ENCODE assay signal across 18 cellular contexts in the genomic region with DNA sequence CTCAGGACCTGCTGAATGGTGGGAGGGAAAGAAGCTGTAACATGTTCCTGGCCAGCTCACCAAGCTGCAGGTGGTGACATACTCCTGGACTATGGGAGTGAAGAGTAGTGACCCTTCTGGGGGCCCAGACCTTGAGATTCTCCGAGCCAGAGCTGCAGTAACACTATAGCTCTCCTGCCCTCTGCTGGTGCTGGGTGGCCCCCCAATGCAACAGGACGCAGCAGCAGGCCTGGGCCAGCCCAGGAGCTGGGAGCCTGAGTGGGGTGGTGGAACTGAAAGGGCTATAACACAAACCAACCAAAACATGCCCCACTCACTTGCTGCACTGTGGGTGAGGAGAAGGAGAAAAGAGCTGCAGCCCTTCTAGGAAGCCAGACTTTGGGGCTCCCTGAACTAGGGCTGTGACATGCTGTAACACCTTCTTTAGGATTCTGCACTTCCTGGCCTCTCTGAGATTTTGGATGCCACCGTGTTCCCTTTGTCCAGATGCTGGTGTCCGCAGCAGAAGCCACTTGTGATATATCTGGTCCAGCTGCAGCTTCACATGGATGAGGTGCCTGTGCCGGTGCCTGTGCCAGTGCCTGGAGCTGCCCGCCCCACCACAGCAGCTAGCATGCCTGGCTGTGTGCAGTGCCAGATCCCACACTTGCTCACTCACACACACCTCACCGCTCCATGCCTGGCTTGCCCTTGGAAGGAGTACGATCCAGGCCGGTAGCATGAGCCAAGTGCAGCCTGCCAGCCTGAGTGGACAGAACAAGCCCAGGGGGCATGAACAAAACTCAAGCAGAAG.
DNase-seq lines count a peak whose midpoint lies in the region; ATAC-seq, FAIRE-seq and TF ChIP-seq lines count a peak whose summit lies in the region.
"Had no signal": no experiment of that assay in that cellular context is flagged by ENCODE, and none has a peak within 500 bp of the region (broad histone marks: within the 10 kb centered on the region; RNA-seq: fewer than 3 reads in every experiment).

No MANE protein-coding gene starts in this region.

- H3K23me2 ChIP-seq in H9 (ENCODE audit: insufficient read length, low read depth, low read length, poor library complexity, severe bottlenecking): no peaks in the 10 kb centered on the region

- intact Hi-C loops in K562 (cut with micrococcal nuclease) (no loop called here), lower lobe of right lung (cut with DNase I) (no loop called here)

- no peak overlapping the region for H4K5ac ChIP-seq in H9 (ENCODE audit: insufficient read length, low read depth, low read length)

- H3K36me3 ChIP-seq in BE2C (no peaks in the 10 kb centered on the region), K562 (ENCODE audit: control insufficient read depth, insufficient read depth, low read length) (no peaks in the 10 kb centered on the region), lower lobe of right lung (no peaks in the 10 kb centered on the region)

- H3K9me3 Mint-ChIP-seq in H9 (peaks cover 21 to 22% of the 10 kb centered on the region in 2 experiments), type B pancreatic cell (peaks cover 11% of the 10 kb centered on the region)

- H3K9me3 ChIP-seq in BE2C: no peaks in the 10 kb centered on the region; the same call in 1 of the 2 replicates
- H3K9me3 ChIP-seq in H9 (ENCODE audit: control insufficient read depth, low read depth, low read length): no peaks in the 10 kb centered on the region
- peaks cover 2% of the 10 kb centered on the region for H3K9me3 ChIP-seq in K562 (replicated peaks; ENCODE audit: control insufficient read depth, insufficient read depth, low read depth, low read length)
- peaks cover 21% of the 10 kb centered on the region for H3K9me3 ChIP-seq in lower lobe of right lung

- H3K27me3 ChIP-seq in BE2C (no peaks in the 10 kb centered on the region), H9 (ENCODE audit: insufficient read depth, low read length) (no peaks in the 10 kb centered on the region), K562 (ENCODE audit: control insufficient read depth in 2 of 2, insufficient read depth in 2 of 2, low read length in 2 of 2) (no peaks in the 10 kb centered on the region), lower lobe of right lung (ENCODE audit: low read depth) (no peaks in the 10 kb centered on the region)

- no peak overlapping the region for H3K56ac ChIP-seq in H9 (ENCODE audit: insufficient read length, low read depth, low read length)

- 0 out of 2 replicates have a peak, but pooled peaks have one; percentile 16 for TF ChIP-seq CTCF in BE2C (IDR thresholded peaks at IDR 0.05; ENCODE audit: low read depth, low read length)
- peak; percentile 8 for TF ChIP-seq CTCF in GM12864 (IDR thresholded peaks at IDR 0.05; ENCODE audit: low read depth, low read length, missing control alignments)
- TF ChIP-seq CTCF in H9 (conservative IDR thresholded peaks at IDR 0.05): peak; percentile 39
- 0 out of 6 replicates have a peak, but pooled peaks of 1 of the 3 experiments have one; percentile 8 for TF ChIP-seq CTCF in K562 (IDR thresholded peaks at IDR 0.05 in 2 of 3, conservative IDR thresholded peaks at IDR 0.05 in 1 of 3; ENCODE audit: insufficient read depth in 2 of 3, low read depth in 1 of 3, low read length in 3 of 3)
- no peak for TF ChIP-seq CTCF in lower lobe of right lung (IDR thresholded peaks at IDR 0.05)
- no peak for TF ChIP-seq CTCF in type B pancreatic cell (conservative IDR thresholded peaks at IDR 0.05)

- no peak overlapping the region for H4K8ac ChIP-seq in H9 (replicated peaks; ENCODE audit: insufficient read length, low read depth, low read length)

- no peak overlapping the region for H2BK5ac ChIP-seq in H9 (ENCODE audit: insufficient read length, low read length)

- no peaks in the 10 kb centered on the region for H4K20me1 ChIP-seq in H9 (ENCODE audit: control insufficient read depth, insufficient read depth, insufficient read length)
- H4K20me1 ChIP-seq in K562 (replicated peaks; ENCODE audit: control insufficient read depth, insufficient read depth, low read length): no peaks in the 10 kb centered on the region

- POLR2A ChIA-PET in K562 (lab: Yijun Ruan, JAX): no interaction called here

- no peak overlapping the region for H3K23ac ChIP-seq in H9 (ENCODE audit: insufficient read length, low read depth, low read length)

- H3K27me3 Mint-ChIP-seq in H9 (ENCODE audit: low read depth): no peaks in the 10 kb centered on the region
- no peaks in the 10 kb centered on the region for H3K27me3 Mint-ChIP-seq in type B pancreatic cell
- H3K27me3 Mint-ChIP-seq: CD4-positive, alpha-beta memory T cell had no signal

- no peak overlapping the region for H3K4ac ChIP-seq in H9 (ENCODE audit: low read depth, low read length)

- H3K79me2 ChIP-seq in H9 (ENCODE audit: insufficient read depth, low read length) (no peaks in the 10 kb centered on the region; the same call in 1 of the 2 replicates), K562 (ENCODE audit: control insufficient read depth, insufficient read depth, low read length) (no peaks in the 10 kb centered on the region)

- H3K18ac ChIP-seq in H9 (ENCODE audit: insufficient read length, low read depth, low read length): no peak overlapping the region

- no peak overlapping the region for H2BK15ac ChIP-seq in H9 (ENCODE audit: low read depth, low read length)

- TF ChIP-seq EP300 in K562 (IDR thresholded peaks at IDR 0.05; ENCODE audit: low read length): no peak

- no peak for TF ChIP-seq POLR2A in K562 (conservative IDR thresholded peaks at IDR 0.05)

- ATAC-seq in K562 (peak; percentile 64; the same call in 2 of the 3 replicates), lower lobe of right lung (no peak)

- H3K4me3 ChIP-seq in BE2C (ENCODE audit: low read depth, low read length): no peak overlapping the region
- no peak overlapping the region for H3K4me3 ChIP-seq in GM12864 (ENCODE audit: low read depth, low read length)
- H3K4me3 ChIP-seq in K562: no peak overlapping the region
- H3K4me3 ChIP-seq in lower lobe of right lung: no peak overlapping the region

- H2AK5ac ChIP-seq in H9 (ENCODE audit: insufficient read length, low read length): no peak overlapping the region

- no peak overlapping the region for H3T11ph ChIP-seq in H9 (ENCODE audit: low read length)

- H3K14ac ChIP-seq in H9 (ENCODE audit: insufficient read depth, low read length): no peak overlapping the region

- in situ Hi-C loops in K562 (cut with MboI) (no loop called here), G401 (cut with HindIII; ENCODE audit: low sequenced_read_pairs) (no loop called here)

- no peak overlapping the region for H2BK12ac ChIP-seq in H9 (ENCODE audit: insufficient read length, low read depth, low read length)

- H3K4me1 ChIP-seq in BE2C (no peaks in the 10 kb centered on the region), H9 (ENCODE audit: insufficient read depth, low read length) (no peaks in the 10 kb centered on the region), K562 (replicated peaks in 1 of 2; ENCODE audit: control insufficient read depth in 2 of 2, insufficient read depth in 2 of 2, low read length in 2 of 2) (no peaks in the 10 kb centered on the region), lower lobe of right lung (no peaks in the 10 kb centered on the region)

- no peak for FAIRE-seq in K562 (lab: Jason Lieb, UNC)
- FAIRE-seq: G401.6, GM12891, GM19239, H54 had no signal

- 0 out of 4 replicates have a peak, but pooled peaks of 1 of the 2 experiments have one; percentile 28 for TF ChIP-seq RAD21 in K562 (CRISPR knock-in tag; conservative IDR thresholded peaks at IDR 0.05 in 1 of 2, IDR thresholded peaks at IDR 0.05 in 1 of 2)

- H3K27ac Mint-ChIP-seq in H9 (no peak overlapping the region), type B pancreatic cell (no peak overlapping the region)
- H3K27ac Mint-ChIP-seq: CD4-positive, alpha-beta memory T cell had no signal

- no peak overlapping the region for H2AFZ ChIP-seq in H9 (ENCODE audit: low read length)
- H2AFZ ChIP-seq in K562 (ENCODE audit: low read depth, low read length): no peak overlapping the region

- no peak overlapping the region for H2BK120ac ChIP-seq in H9 (ENCODE audit: low read depth, low read length, poor library complexity, severe bottlenecking)

- no peak overlapping the region for H3K4me3 Mint-ChIP-seq in H9
- no peak overlapping the region for H3K4me3 Mint-ChIP-seq in type B pancreatic cell
- H3K4me3 Mint-ChIP-seq: CD4-positive, alpha-beta memory T cell had no signal

- BruUV-seq in K562 (replicated peaks; lab: Mats Ljungman, UMichigan): no TSS peak

- DNase-seq in BE2C (no peak), GM12864 (ENCODE audit: low read depth) (no peak), H9 (peak; percentile 64), K562 (ENCODE audit: extremely low read depth in 1 of 4, low spot score in 3 of 4) (no peak), lower lobe of right lung (no peak), G401 (ENCODE audit: low spot score) (no peak), type B pancreatic cell (ENCODE audit: extremely low spot score, unreplicated experiment) (no peak)
- no peak for DNase-seq in stimulated activated CD4-positive, alpha-beta T cell treated with anti-CD3 and anti-CD28 coated beads, Interleukin-12 subunit alpha, Interleukin-12 subunit beta, amount 100 ng/mL, for 4 hours
- DNase-seq: 8988T; AML-193; CD4-positive, alpha-beta memory T cell; DMS79; KG1 had no signal

- H3K4me1 Mint-ChIP-seq in H9: no peaks in the 10 kb centered on the region
- H3K4me1 Mint-ChIP-seq in type B pancreatic cell (ENCODE audit: unreplicated experiment): peaks cover 11% of the 10 kb centered on the region
- H3K4me1 Mint-ChIP-seq: CD4-positive, alpha-beta memory T cell had no signal

- no peaks in the 10 kb centered on the region for H3K79me1 ChIP-seq in H9 (ENCODE audit: insufficient read depth, low read depth, low read length, poor library complexity, severe bottlenecking)

- no peaks in the 10 kb centered on the region for H3K9me1 ChIP-seq in K562 (ENCODE audit: control insufficient read depth, insufficient read depth, low read length)

- H3K9ac ChIP-seq in H9 (ENCODE audit: extremely low read depth, insufficient read length, low read length) (no peak overlapping the region), K562 (ENCODE audit: insufficient read depth in 1 of 2, low read depth in 2 of 2, low read length in 2 of 2) (no peak overlapping the region)

- no peak overlapping the region for H3K27ac ChIP-seq in H9 (ENCODE audit: insufficient read length, low read depth, low read length)
- no peak overlapping the region for H3K27ac ChIP-seq in K562 (ENCODE audit: extremely low read depth, low read depth, low read length)
- H3K27ac ChIP-seq in lower lobe of right lung: no peak overlapping the region
- H3K27ac ChIP-seq: HL-60 had no signal

- CTCF ChIA-PET in K562 (lab: Yijun Ruan, JAX; ENCODE audit: low intra/inter-chr PET ratio): no interaction called here

- no peak overlapping the region for H4K91ac ChIP-seq in H9 (ENCODE audit: insufficient read length, low read depth, low read length)

- H2BK20ac ChIP-seq in H9 (ENCODE audit: low read depth, low read length, poor library complexity, severe bottlenecking): no peak overlapping the region

- H3K4me2 ChIP-seq in H9 (ENCODE audit: insufficient read depth, insufficient read length, low read length) (no peak overlapping the region), K562 (ENCODE audit: insufficient read depth, low read length) (no peak overlapping the region)

- no CpG with 5 or more reads among the region's 9 CpGs for WGBS in H9 (ENCODE audit: extremely low coverage, insufficient read length, low lambda C conversion rate)
- 11% methylated on average over 8 of the region's 9 CpGs for WGBS in K562 (ENCODE audit: insufficient coverage, low coverage, missing lambda C conversion rate)

- H3K36me3 Mint-ChIP-seq in H9 (ENCODE audit: insufficient read depth in 1 of 3, low read depth in 3 of 3) (peaks cover 3 to 17% (median 4%) of the 10 kb centered on the region in 3 experiments; a peak in 5 of 7 replicates), type B pancreatic cell (no peaks in the 10 kb centered on the region)

Comparison
In these comparisons a context has a peak if more than half of its experiments do, and no peak if none do; other contexts are left out.
1. CTCF ChIP-seq: peak in BE2C (single experiment), GM12864 (single experiment) and H9 (single experiment); none in lower lobe of right lung (single experiment) and type B pancreatic cell (single experiment).